ENCODE assay signal across 1 cellular context in the genomic region with DNA sequence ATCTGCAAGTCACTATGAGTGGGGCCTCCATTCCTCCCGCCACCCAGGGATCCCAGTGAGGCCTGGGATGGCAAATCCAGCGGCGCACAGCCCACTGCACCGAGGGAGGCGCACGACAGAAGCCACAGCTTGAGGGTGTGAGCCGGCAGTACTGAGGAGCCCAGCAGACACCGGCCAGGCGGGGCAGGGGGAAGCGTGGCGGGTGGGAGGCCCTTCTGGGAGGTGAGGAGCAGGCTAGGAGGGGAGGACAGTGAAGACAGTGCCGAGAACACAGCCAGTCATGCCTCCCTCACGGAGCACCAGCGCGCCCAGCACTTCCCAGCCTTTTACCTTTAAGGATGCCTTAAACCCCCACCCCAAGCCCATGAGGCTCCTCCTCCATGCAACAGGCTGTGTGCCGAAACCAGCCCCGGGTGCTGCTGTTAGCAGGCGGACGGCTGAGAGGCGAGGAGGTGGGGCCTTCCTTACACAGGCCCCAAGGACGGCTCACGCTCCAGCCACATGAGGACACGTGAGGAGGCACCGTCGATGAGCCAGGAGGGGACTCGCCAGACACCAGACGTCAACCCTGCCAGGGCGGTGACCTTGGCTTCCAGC.
TF ChIP-seq lines count a peak whose summit lies in the region.

No MANE protein-coding gene starts in this region.

TF ChIP-seq in HepG2, 621 proteins besides CTCF, POLR2A, EP300 and RAD21 (continued from another document):
- TF ChIP-seq, protein P1, sequence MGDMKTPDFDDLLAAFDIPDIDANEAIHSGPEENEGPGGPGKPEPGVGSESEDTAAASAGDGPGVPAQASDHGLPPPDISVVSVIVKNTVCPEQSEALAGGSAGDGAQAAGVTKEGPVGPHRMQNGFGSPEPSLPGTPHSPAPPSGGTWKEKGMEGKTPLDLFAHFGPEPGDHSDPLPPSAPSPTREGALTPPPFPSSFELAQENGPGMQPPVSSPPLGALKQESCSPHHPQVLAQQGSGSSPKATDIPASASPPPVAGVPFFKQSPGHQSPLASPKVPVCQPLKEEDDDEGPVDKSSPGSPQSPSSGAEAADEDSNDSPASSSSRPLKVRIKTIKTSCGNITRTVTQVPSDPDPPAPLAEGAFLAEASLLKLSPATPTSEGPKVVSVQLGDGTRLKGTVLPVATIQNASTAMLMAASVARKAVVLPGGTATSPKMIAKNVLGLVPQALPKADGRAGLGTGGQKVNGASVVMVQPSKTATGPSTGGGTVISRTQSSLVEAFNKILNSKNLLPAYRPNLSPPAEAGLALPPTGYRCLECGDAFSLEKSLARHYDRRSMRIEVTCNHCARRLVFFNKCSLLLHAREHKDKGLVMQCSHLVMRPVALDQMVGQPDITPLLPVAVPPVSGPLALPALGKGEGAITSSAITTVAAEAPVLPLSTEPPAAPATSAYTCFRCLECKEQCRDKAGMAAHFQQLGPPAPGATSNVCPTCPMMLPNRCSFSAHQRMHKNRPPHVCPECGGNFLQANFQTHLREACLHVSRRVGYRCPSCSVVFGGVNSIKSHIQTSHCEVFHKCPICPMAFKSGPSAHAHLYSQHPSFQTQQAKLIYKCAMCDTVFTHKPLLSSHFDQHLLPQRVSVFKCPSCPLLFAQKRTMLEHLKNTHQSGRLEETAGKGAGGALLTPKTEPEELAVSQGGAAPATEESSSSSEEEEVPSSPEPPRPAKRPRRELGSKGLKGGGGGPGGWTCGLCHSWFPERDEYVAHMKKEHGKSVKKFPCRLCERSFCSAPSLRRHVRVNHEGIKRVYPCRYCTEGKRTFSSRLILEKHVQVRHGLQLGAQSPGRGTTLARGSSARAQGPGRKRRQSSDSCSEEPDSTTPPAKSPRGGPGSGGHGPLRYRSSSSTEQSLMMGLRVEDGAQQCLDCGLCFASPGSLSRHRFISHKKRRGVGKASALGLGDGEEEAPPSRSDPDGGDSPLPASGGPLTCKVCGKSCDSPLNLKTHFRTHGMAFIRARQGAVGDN (CRISPR knock-in tag; IDR thresholded peaks at IDR 0.05) = no peak
